ENCODE assay signal across 1 cellular context in genomic region chr1:224457782-224458144, GRCh38.
TF ChIP-seq lines count a peak whose summit lies in the region.

No MANE protein-coding gene starts in this region.

TF ChIP-seq in H1, 55 proteins besides CTCF, POLR2A, EP300 and RAD21:
- TF ChIP-seq ATF2 (IDR thresholded peaks at IDR 0.05; ENCODE audit: low read length) (no peak), YY1 (IDR thresholded peaks at IDR 0.05; ENCODE audit: low read depth, low read length) (no peak)
